Comparison of ENCODE assay signal across 8 cellular contexts in genomic region chr14:95516554-95517209, GRCh38. TPM values are rescaled to one million over a fixed set of nuclear protein-coding genes. Genes with fewer than 3 reads are reported as not detected.
DNase-seq lines count a peak whose midpoint lies in the region; ATAC-seq and TF ChIP-seq lines count a peak whose summit lies in the region.

Gene SYNE3, minus strand, starts transcription at chr14:95516650. Its CDS starts 40,829 bp downstream, at chr14:95475821.

- H3K4me3 Mint-ChIP-seq in T-helper 17 cell, result peak within 1 kb of the TSS; percentile 94
- peak within 1 kb of the TSS; percentile 89 for H3K4me3 Mint-ChIP-seq in central memory CD8-positive, alpha-beta T cell

- no peak for TF ChIP-seq CTCF in AG04449 (IDR thresholded peaks at IDR 0.05; ENCODE audit: insufficient read depth, low read length, missing control alignments)

- CTCF ChIA-PET in AG04449 (lab: Yijun Ruan, JAX), result interaction anchor here (0.8 to 9.4 kb wide), 9 partner anchors 10 to 75 kb away, joined by 3 to 62 read pairs (median 8); no protein-coding TSS in a partner anchor

- peak; percentile 42 for ATAC-seq in HG03135 (IDR thresholded peaks at IDR 0.05; ENCODE audit: unreplicated experiment)
- ATAC-seq in T-helper 17 cell, result peak; percentile 69
- ATAC-seq in central memory CD8-positive, alpha-beta T cell (replicated peaks; ENCODE audit: extremely low read depth, poor library complexity, severe bottlenecking), result peak; percentile 47
- no peak for ATAC-seq in GM18873 (IDR thresholded peaks at IDR 0.05; ENCODE audit: low FRiP score, unreplicated experiment)

- no peak for DNase-seq in AG04449 (ENCODE audit: low read depth, low spot score)
- DNase-seq in T-helper 17 cell, result peak; percentile 48 to 71 (median 64)
- no peak for DNase-seq in central memory CD8-positive, alpha-beta T cell (ENCODE audit: low spot score in 2 of 2)
- DNase-seq in left kidney (ENCODE audit: low read depth, low spot score), result peak; percentile 57
- peak in 5 of 6 experiments; percentile 13 to 56 (median 29) for DNase-seq in stimulated activated naive CD4-positive, alpha-beta T cell (lab: John Stamatoyannopoulos, UW)

- in situ Hi-C loops in GM18951 (cut with MboI; ENCODE audit: low sequenced_read_pairs, unreplicated experiment), result no loop called here

- TF ChIP-seq POLR2A in GM18951 (IDR thresholded peaks at IDR 0.05; ENCODE audit: extremely low read depth, insufficient read depth, insufficient read length), result peak; percentile 22

- H3K4me3 ChIP-seq in AG04449 (ENCODE audit: low read depth, low read length), result peak within 1 kb of the TSS; percentile 60

- no peaks in the 10 kb centered on the region for H3K9me3 Mint-ChIP-seq in central memory CD8-positive, alpha-beta T cell

- peaks cover 2% of the 10 kb centered on the region for H3K36me3 Mint-ChIP-seq in T-helper 17 cell (ENCODE audit: low read depth)
- H3K36me3 Mint-ChIP-seq in central memory CD8-positive, alpha-beta T cell (ENCODE audit: insufficient read depth), result peaks cover 7% of the 10 kb centered on the region

- H3K9me3 ChIP-seq in T-helper 17 cell (ENCODE audit: control insufficient read depth, low read length, poor library complexity, severe bottlenecking), result no peaks in the 10 kb centered on the region

- H3K4me1 Mint-ChIP-seq in T-helper 17 cell, result peaks cover 48% of the 10 kb centered on the region
- peaks cover 58% of the 10 kb centered on the region for H3K4me1 Mint-ChIP-seq in central memory CD8-positive, alpha-beta T cell

- no peaks in the 10 kb centered on the region for H3K27me3 Mint-ChIP-seq in T-helper 17 cell
- H3K27me3 Mint-ChIP-seq in central memory CD8-positive, alpha-beta T cell, result no peaks in the 10 kb centered on the region

- H3K27ac Mint-ChIP-seq in T-helper 17 cell, result peak within 1 kb of the TSS; percentile 96
- peak within 1 kb of the TSS; percentile 79 for H3K27ac Mint-ChIP-seq in central memory CD8-positive, alpha-beta T cell (ENCODE audit: low read depth)

- POLR2A ChIA-PET in AG04449 (lab: Yijun Ruan, JAX), result interaction anchor here (0.8 to 1.0 kb wide), 2 partner anchors 9 to 74 kb away, joined by 3 to 4 read pairs; no protein-coding TSS in a partner anchor

RNA-seq across cellular contexts. Expression of gene SYNE3, which starts in this region (rescaled TPM):
- 10 to 100 TPM; 59.6 to 64.8 TPM for total RNA-seq in T-helper 17 cell

Comparison
In these comparisons a context has a peak if more than half of its experiments do, and no peak if none do; other contexts are left out.
1. DNase-seq: peak in T-helper 17 cell (3 of 3), left kidney (single experiment) and stimulated activated naive CD4-positive, alpha-beta T cell (5 of 6); none in AG04449 (single experiment) and central memory CD8-positive, alpha-beta T cell (0 of 2).